Comparison of ENCODE assay signal across 20 cellular contexts in the genomic region with DNA sequence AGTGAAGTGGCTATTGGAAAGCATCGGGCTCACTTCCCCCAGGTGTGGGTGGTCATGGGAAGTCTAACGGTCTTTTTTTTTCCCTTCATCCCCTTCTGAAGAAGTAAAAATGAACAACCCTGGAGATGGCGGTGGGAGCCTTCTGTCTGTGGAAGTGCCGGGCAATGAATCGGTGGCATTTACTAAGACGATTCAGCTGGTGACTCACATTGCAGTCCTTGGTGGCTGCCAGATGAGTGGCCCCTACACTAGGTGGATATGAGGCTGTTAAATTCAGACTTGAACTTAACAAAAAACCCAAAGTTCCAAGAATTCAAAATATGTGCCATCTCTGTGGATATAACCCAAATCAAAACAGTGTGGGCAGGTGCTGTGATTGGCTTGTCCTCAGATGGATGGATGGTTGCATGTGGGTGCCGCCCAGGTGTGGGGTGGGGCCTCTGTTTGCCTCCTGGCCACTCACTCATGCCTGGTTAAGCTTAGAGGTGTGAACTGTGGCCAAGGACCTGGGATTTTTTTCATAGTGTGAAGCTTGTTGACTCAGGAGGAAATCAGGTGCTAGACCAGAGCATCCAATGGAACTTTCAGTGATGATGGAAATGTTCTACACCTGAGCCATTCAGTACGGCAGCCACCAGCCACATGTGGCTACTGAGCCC.
DNase-seq lines count a peak whose midpoint lies in the region; ATAC-seq, FAIRE-seq and TF ChIP-seq lines count a peak whose summit lies in the region.
"Had no signal": no experiment of that assay in that cellular context is flagged by ENCODE, and none has a peak within 500 bp of the region (broad histone marks: within the 10 kb centered on the region; RNA-seq: fewer than 3 reads in every experiment).

No MANE protein-coding gene starts in this region.

- POLR2A ChIA-PET in A549 (lab: Yijun Ruan, JAX) (interaction anchor here (0.6 kb wide), 1 partner anchor 57 kb away, joined by 3 read pairs; no protein-coding TSS in a partner anchor), PC-3 (lab: Charles Lee; ENCODE audit: unreplicated experiment) (interaction anchor here (0.6 kb wide), 1 partner anchor 526 kb away, joined by 3 read pairs; no protein-coding TSS in a partner anchor), SK-N-SH (lab: Yijun Ruan, JAX) (no interaction called here)
- POLR2A ChIA-PET in CD8-positive, alpha-beta memory T cell (lab: Charles Lee) = no interaction called here

- TF ChIP-seq RAD21 in A549 (conservative IDR thresholded peaks at IDR 0.05 in 1 of 2, IDR thresholded peaks at IDR 0.05 in 1 of 2) = no peak
- TF ChIP-seq RAD21 in SK-N-SH (IDR thresholded peaks at IDR 0.05; ENCODE audit: low read length) = no peak

- no peaks in the 10 kb centered on the region for H3K79me2 ChIP-seq in PC-3 (ENCODE audit: low read length)
- no peaks in the 10 kb centered on the region for H3K79me2 ChIP-seq in SK-N-SH (ENCODE audit: insufficient read depth)

- H3K36me3 Mint-ChIP-seq in CD8-positive, alpha-beta memory T cell = no peaks in the 10 kb centered on the region
- H3K36me3 Mint-ChIP-seq: IgD-negative memory B cell had no signal

- intact Hi-C loops in PC-3 (cut with micrococcal nuclease) = no loop called here

- H3K9ac ChIP-seq in PC-3 (ENCODE audit: low read length) (no peak overlapping the region), SK-N-SH (no peak overlapping the region)
- H3K9ac ChIP-seq: GM23248 had no signal

- H3F3A ChIP-seq in PC-3 (ENCODE audit: low read length, unreplicated experiment) (no peaks in the 10 kb centered on the region), SK-N-SH (replicated peaks; ENCODE audit: insufficient read depth) (no peaks in the 10 kb centered on the region)

- H3K4me1 Mint-ChIP-seq in CD8-positive, alpha-beta memory T cell = no peaks in the 10 kb centered on the region
- H3K4me1 Mint-ChIP-seq: IgD-negative memory B cell had no signal

- H3K36me3 ChIP-seq in PC-3 (ENCODE audit: low read depth, low read length) (no peaks in the 10 kb centered on the region), SK-N-SH (replicated peaks in 1 of 2; ENCODE audit: control insufficient read depth in 1 of 2, insufficient read depth in 2 of 2, low read length in 1 of 2) (no peaks in the 10 kb centered on the region)
- no peaks in the 10 kb centered on the region for H3K36me3 ChIP-seq in CD8-positive, alpha-beta memory T cell (ENCODE audit: insufficient read depth, low read length)
- H3K36me3 ChIP-seq: HAP-1 had no signal

- H3K27ac Mint-ChIP-seq in CD8-positive, alpha-beta memory T cell = no peak overlapping the region
- H3K27ac Mint-ChIP-seq: CD4-positive, alpha-beta T cell; IgD-negative memory B cell had no signal

- WGBS in A549 (ENCODE audit: missing lambda C conversion rate) = 20% methylated on average over 8 of the region's 8 CpGs
- 65% methylated on average over 7 of the region's 8 CpGs for WGBS in SK-N-SH (ENCODE audit: low lambda C conversion rate)

- no peak for TF ChIP-seq CTCF in A549 (IDR thresholded peaks at IDR 0.05)
- no peak for TF ChIP-seq CTCF in PC-3 (conservative IDR thresholded peaks at IDR 0.05; ENCODE audit: low read depth, low read length)
- TF ChIP-seq CTCF in SK-N-SH (IDR thresholded peaks at IDR 0.05) = no peak

- no peak for TF ChIP-seq POLR2A in A549 (IDR thresholded peaks at IDR 0.05; ENCODE audit: low read length)

- no peaks in the 10 kb centered on the region; the same call in 2 of the 3 replicates for H3K9me3 ChIP-seq in A549
- no peaks in the 10 kb centered on the region for H3K9me3 ChIP-seq in PC-3 (ENCODE audit: low read length)
- no peaks in the 10 kb centered on the region for H3K9me3 ChIP-seq in SK-N-SH
- no peaks in the 10 kb centered on the region for H3K9me3 ChIP-seq in CD8-positive, alpha-beta memory T cell (ENCODE audit: low read length)
- H3K9me3 ChIP-seq: HAP-1 had no signal

- H3K4me3 Mint-ChIP-seq in CD8-positive, alpha-beta memory T cell = no peak overlapping the region
- H3K4me3 Mint-ChIP-seq: CD4-positive, alpha-beta T cell; IgD-negative memory B cell had no signal

- no peak for TF ChIP-seq EP300 in A549 (IDR thresholded peaks at IDR 0.05)
- no peak for TF ChIP-seq EP300 in SK-N-SH (IDR thresholded peaks at IDR 0.05; ENCODE audit: borderline replicate concordance in 1 of 2, low read depth in 1 of 2, low read length in 1 of 2)

- no peak overlapping the region for H2AFZ ChIP-seq in PC-3 (ENCODE audit: low read length)
- H2AFZ ChIP-seq in SK-N-SH (ENCODE audit: low read depth) = no peak overlapping the region
- H2AFZ ChIP-seq: GM23248 had no signal

- H3K27me3 ChIP-seq in PC-3 (ENCODE audit: low read length) (no peaks in the 10 kb centered on the region), SK-N-SH (ENCODE audit: insufficient read depth) (no peaks in the 10 kb centered on the region)
- H3K27me3 ChIP-seq in CD8-positive, alpha-beta memory T cell (ENCODE audit: insufficient read depth, low read length, poor library complexity, severe bottlenecking) = no peaks in the 10 kb centered on the region

- H3K27me3 Mint-ChIP-seq in CD8-positive, alpha-beta memory T cell = peaks cover 0 to 2% of the 10 kb centered on the region in 2 donors
- H3K27me3 Mint-ChIP-seq: CD4-positive, alpha-beta T cell; IgD-negative memory B cell had no signal

- H3K4me3 ChIP-seq in A549 (no peak overlapping the region), PC-3 (ENCODE audit: low read length) (no peak overlapping the region), SK-N-SH (ENCODE audit: low read depth in 2 of 2, low read length in 1 of 2) (no peak overlapping the region)
- H3K4me3 ChIP-seq in CD8-positive, alpha-beta memory T cell (ENCODE audit: low read length) = no peak overlapping the region
- H3K4me3 ChIP-seq: GM12878, GM23248, HAP-1 had no signal

- H3K9me2 ChIP-seq in PC-3 (replicated peaks; ENCODE audit: low read length) (no peaks in the 10 kb centered on the region), SK-N-SH (no peaks in the 10 kb centered on the region)

- no TSS peak for BruUV-seq in PC-3 (replicated peaks; lab: Mats Ljungman, UMichigan)

- H3K27ac ChIP-seq in A549 = no peak overlapping the region
- no peak overlapping the region for H3K27ac ChIP-seq in PC-3 (ENCODE audit: low read length)
- no peak overlapping the region for H3K27ac ChIP-seq in SK-N-SH (ENCODE audit: low read depth in 2 of 2, low read length in 1 of 2)
- no peak overlapping the region for H3K27ac ChIP-seq in CD8-positive, alpha-beta memory T cell (ENCODE audit: low read depth, low read length)
- H3K27ac ChIP-seq: C4-2B, GM23248 had no signal

- no peaks in the 10 kb centered on the region for H4K20me1 ChIP-seq in PC-3 (ENCODE audit: low read length)
- no peaks in the 10 kb centered on the region for H4K20me1 ChIP-seq in SK-N-SH (ENCODE audit: insufficient read depth)

- H3K4me2 ChIP-seq in A549 (0 out of 3 replicates have a peak overlapping the region, but pooled peaks have one; percentile 13), PC-3 (ENCODE audit: low read length) (no peak overlapping the region), SK-N-SH (no peak overlapping the region)

- CTCF ChIA-PET in A549 (lab: Yijun Ruan, JAX) (interaction anchor here (1.2 to 1.3 kb wide), 2 partner anchors 50 to 299 kb away, joined by 3 to 5 read pairs; no protein-coding TSS in a partner anchor), PC-3 (lab: Charles Lee) (no interaction called here), SK-N-SH (lab: Yijun Ruan, JAX) (interaction anchor here (0.7 to 1.3 kb wide), 4 partner anchors 8 to 171 kb away, joined by 3 read pairs; no protein-coding TSS in a partner anchor)
- CTCF ChIA-PET in CD8-positive, alpha-beta memory T cell (lab: Charles Lee) = no interaction called here

- ATAC-seq in A549 = peak; percentile 42 to 44; a peak in 1 of 6 replicates
- peak; percentile 77 for ATAC-seq in PC-3
- no peak for ATAC-seq in GM19035 (IDR thresholded peaks at IDR 0.05; ENCODE audit: unreplicated experiment)
- ATAC-seq: GM12878, HepG2 had no signal

- DNase-seq in A549 (ENCODE audit: low read depth in 1 of 2, low spot score in 1 of 2) (peak in 1 of 2 experiments; percentile 12), PC-3 (peak; percentile 33), kidney tubule cell (ENCODE audit: low spot score) (peak; percentile 37), SK-N-SH (no peak), NCI-H2227 treated with DMSO at 0.1 percent for 48 hours (lab: John Stamatoyannopoulos, UW) (no peak)
- DNase-seq in CD8-positive, alpha-beta memory T cell = no peak
- DNase-seq: 8988T; ACHN; Calu3; CD4-positive, alpha-beta T cell; DMS79 treated with DMSO at 0.1 percent for 48 hours; EL; GM23248 had no signal

- H3K4me1 ChIP-seq in A549 (0 out of 3 replicates have a peak, but pooled peaks cover 6% of the 10 kb centered on the region), PC-3 (ENCODE audit: insufficient read depth, low read length) (no peaks in the 10 kb centered on the region), SK-N-SH (ENCODE audit: control insufficient read depth in 1 of 2, insufficient read depth in 2 of 2, low read depth in 1 of 2, low read length in 1 of 2) (peaks cover 0 to 6% of the 10 kb centered on the region in 2 experiments; a peak in 1 of 4 replicates)
- H3K4me1 ChIP-seq in CD8-positive, alpha-beta memory T cell (ENCODE audit: insufficient read depth, low read length) = no peaks in the 10 kb centered on the region
- H3K4me1 ChIP-seq: HAP-1 had no signal

- FAIRE-seq in A549 (lab: Jason Lieb, UNC) = no peak
- FAIRE-seq: GM12878, GM19239, HepG2 had no signal

- H3K9me3 Mint-ChIP-seq in CD8-positive, alpha-beta memory T cell = peaks cover 0 to 2% (median 0%) of the 10 kb centered on the region in 5 donors
- H3K9me3 Mint-ChIP-seq: CD4-positive, alpha-beta T cell had no signal

TF ChIP-seq in A549, 52 proteins besides CTCF, POLR2A, EP300 and RAD21 (continues in another document):
- no peak for TF ChIP-seq CBX2 (IDR thresholded peaks at IDR 0.05; ENCODE audit: borderline replicate concordance, low read depth)
- TF ChIP-seq ZC3H11A (IDR thresholded peaks at IDR 0.05) = no peak
- TF ChIP-seq, protein P1, sequence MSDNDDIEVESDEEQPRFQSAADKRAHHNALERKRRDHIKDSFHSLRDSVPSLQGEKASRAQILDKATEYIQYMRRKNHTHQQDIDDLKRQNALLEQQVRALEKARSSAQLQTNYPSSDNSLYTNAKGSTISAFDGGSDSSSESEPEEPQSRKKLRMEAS (IDR thresholded peaks at IDR 0.05) = no peak
- TF ChIP-seq HDAC2 (IDR thresholded peaks at IDR 0.05) = no peak
- TF ChIP-seq SREBF2 (IDR thresholded peaks at IDR 0.05) = no peak
- TF ChIP-seq FOSB (CRISPR knock-in tag; IDR thresholded peaks at IDR 0.05) = no peak
- TF ChIP-seq HEYL (CRISPR knock-in tag; IDR thresholded peaks at IDR 0.05) = no peak

TF ChIP-seq in SK-N-SH, 30 proteins besides CTCF, POLR2A, EP300 and RAD21 (continues in another document):
- TF ChIP-seq SMC3 (IDR thresholded peaks at IDR 0.05; ENCODE audit: low read depth, low read length) (no peak), MXI1 (IDR thresholded peaks at IDR 0.05; ENCODE audit: low read depth, low read length) (no peak), RFX5 (IDR thresholded peaks at IDR 0.05; ENCODE audit: low read length) (no peak), TAF1 (IDR thresholded peaks at IDR 0.05; ENCODE audit: borderline replicate concordance, low read depth, low read length) (no peak), FOXM1 (IDR thresholded peaks at IDR 0.05; ENCODE audit: low read depth) (no peak), RXRA (IDR thresholded peaks at IDR 0.05; ENCODE audit: borderline replicate concordance, low read depth) (no peak), CHD2 (IDR thresholded peaks at IDR 0.05; ENCODE audit: low read length, partially characterized antibody) (no peak), TCF12 (IDR thresholded peaks at IDR 0.05) (no peak), POLR2AphosphoS5 (IDR thresholded peaks at IDR 0.05; ENCODE audit: low read depth, low read length) (no peak)

Comparison
In these comparisons a context has a peak if more than half of its experiments do, and no peak if none do; other contexts are left out.
1. DNase-seq: peak in PC-3 (single experiment) and kidney tubule cell (single experiment); none in SK-N-SH (single experiment), NCI-H2227 treated with DMSO at 0.1 percent for 48 hours (single experiment) and CD8-positive, alpha-beta memory T cell (0 of 5).
2. CTCF ChIA-PET loops: an anchor here in A549 (1.2 to 1.3 kb wide) and SK-N-SH (0.7 to 1.3 kb wide); none called in PC-3 and CD8-positive, alpha-beta memory T cell.
3. POLR2A ChIA-PET loops: an anchor here in A549 (0.6 kb wide) and PC-3 (0.6 kb wide); none called in SK-N-SH and CD8-positive, alpha-beta memory T cell.